In genomic region chr6:169528755-169529154, GRCh38 we compare ENCODE assay signal across 21 cellular contexts.
"Had no signal": no experiment of that assay in that cellular context is flagged by ENCODE, and none has a peak within 500 bp of the region (broad histone marks: within the 10 kb centered on the region; RNA-seq: fewer than 3 reads in every experiment).

No MANE protein-coding gene starts in this region.

- H3K27ac ChIP-seq: cardiac muscle cell, gastrocnemius medialis, neutrophil, ovary, psoas muscle, right atrium auricular region, tibial nerve had no signal

- ATAC-seq: activated CD8-positive, alpha-beta T cell treated with anti-CD3 and anti-CD28 coated beads, Interleukin-2, amount 10 ng/mL, durations not matched to agents 7 days and 5 days; activated naive CD4-positive, alpha-beta T cell treated with anti-CD3 and anti-CD28 coated beads, Interleukin-2, amount 50 U/mL, for 72 hours; gastrocnemius medialis; left cardiac atrium; psoas muscle; stimulated activated effector memory CD8-positive, alpha-beta T cell treated with anti-CD3 and anti-CD28 coated beads, Interleukin-12 subunit alpha, Interleukin-12 subunit beta, amount 100 ng/mL, for 72 hours; stimulated activated naive CD8-positive, alpha-beta T cell treated with anti-CD3 and anti-CD28 coated beads, Interleukin-15, amount 100 ng/mL, for 72 hours; T-cell had no signal

- DNase-seq: activated CD4-positive, alpha-beta T cell treated with anti-CD3 and anti-CD28 coated beads for 1 hour; activated CD4-positive, alpha-beta T cell treated with anti-CD3 and anti-CD28 coated beads, Interleukin-2, amount 50 U/mL, for 1 hour; activated CD8-positive, alpha-beta T cell treated with anti-CD3 and anti-CD28 coated beads, Interleukin-2, amount 10 ng/mL, durations not matched to agents 7 days and 5 days; activated gamma-delta T cell treated with Interleukin-2 at 50 U/mL for 16 hours; amygdala; erythroblast; gastrocnemius medialis; head of caudate nucleus; left cardiac atrium; ovary; psoas muscle; stimulated activated CD4-positive, alpha-beta T cell treated with anti-CD3 and anti-CD28 coated beads, Interleukin-1b, Interleukin-23, amount 100 ng/mL, for 48 hours; stimulated activated naive CD8-positive, alpha-beta T cell treated with anti-CD3 and anti-CD28 coated beads, Interleukin-15, amount 100 ng/mL, for 72 hours; T-cell had no signal

- H3K4me1 ChIP-seq: psoas muscle, tibial nerve had no signal

- H3K36me3 ChIP-seq: cardiac muscle cell, gastrocnemius medialis, neutrophil, ovary, right atrium auricular region had no signal

- H3K4me3 ChIP-seq: cardiac muscle cell, gastrocnemius medialis, ovary, psoas muscle, right atrium auricular region, skin epidermis, tibial nerve had no signal

- H3K27me3 ChIP-seq: cardiac muscle cell, gastrocnemius medialis, neutrophil, ovary, right atrium auricular region, tibial nerve had no signal

- H3K9me3 ChIP-seq: gastrocnemius medialis, neutrophil, psoas muscle had no signal
